In genomic region chr3:10286596-10287295, GRCh38 we compare ENCODE assay signal across 2 cellular contexts.
A peak's percentile ranks its signal among the peaks of the same experiment; 100 is the strongest.
TF ChIP-seq lines count a peak whose summit lies in the region.

No MANE protein-coding gene starts in this region.

TF ChIP-seq in HCT116, 20 proteins besides CTCF, POLR2A, EP300 and RAD21 (continued from another document):
- no peak for TF ChIP-seq REST (IDR thresholded peaks at IDR 0.05; ENCODE audit: low read depth)
- no peak for TF ChIP-seq POLR2AphosphoS5 (IDR thresholded peaks at IDR 0.05; ENCODE audit: low read depth, low read length)
- no peak for TF ChIP-seq ELF1 (IDR thresholded peaks at IDR 0.05; ENCODE audit: borderline replicate concordance, low read depth)
- TF ChIP-seq MAX (IDR thresholded peaks at IDR 0.05) = no peak
- TF ChIP-seq JUND (IDR thresholded peaks at IDR 0.05) = peak; percentile 47; the same call in 1 of the 2 replicates
- TF ChIP-seq CBX3 (IDR thresholded peaks at IDR 0.05; ENCODE audit: low read depth) = no peak
- no peak for TF ChIP-seq SRF (IDR thresholded peaks at IDR 0.05; ENCODE audit: low read depth)
- TF ChIP-seq ZFX (IDR thresholded peaks at IDR 0.05) = no peak
- TF ChIP-seq YY1 (IDR thresholded peaks at IDR 0.05; ENCODE audit: extremely low read depth, insufficient replicate concordance, low read depth, low read length) = peak; percentile 41
- TF ChIP-seq TCF7L2 (IDR thresholded peaks at IDR 0.05; ENCODE audit: borderline replicate concordance, extremely low read depth, insufficient read depth, insufficient read length) = no peak
- TF ChIP-seq SIN3A (IDR thresholded peaks at IDR 0.05; ENCODE audit: low read depth) = no peak
- no peak for TF ChIP-seq EZH2phosphoT487 (IDR thresholded peaks at IDR 0.05; ENCODE audit: borderline replicate concordance)
- TF ChIP-seq SP1 (IDR thresholded peaks at IDR 0.05; ENCODE audit: low read depth) = no peak

TF ChIP-seq in SK-N-SH treated with all-trans-retinoic acid at 6 μM for 48 hours, 23 proteins besides CTCF, POLR2A, EP300 and RAD21 (continued from another document):
- TF ChIP-seq ZFP30 (CRISPR knock-in tag; IDR thresholded peaks at IDR 0.05) (no peak), TCF4 (CRISPR knock-in tag; IDR thresholded peaks at IDR 0.05; ENCODE audit: borderline replicate concordance) (no peak), ISL1 (CRISPR knock-in tag; IDR thresholded peaks at IDR 0.05) (no peak), RARB (CRISPR knock-in tag; IDR thresholded peaks at IDR 0.05) (no peak), PPARA (CRISPR knock-in tag; IDR thresholded peaks at IDR 0.05; ENCODE audit: borderline replicate concordance) (no peak), ZNF70 (CRISPR knock-in tag; IDR thresholded peaks at IDR 0.05) (no peak), TSHZ2 (CRISPR knock-in tag; IDR thresholded peaks at IDR 0.05) (no peak), ZFP3 (CRISPR knock-in tag; IDR thresholded peaks at IDR 0.05) (no peak), CREB5 (CRISPR knock-in tag; IDR thresholded peaks at IDR 0.05; ENCODE audit: low read depth) (no peak), ARNTL (CRISPR knock-in tag; IDR thresholded peaks at IDR 0.05; ENCODE audit: borderline replicate concordance, low read depth) (no peak), ESRRG (CRISPR knock-in tag; IDR thresholded peaks at IDR 0.05) (no peak), CSRNP3 (CRISPR knock-in tag; IDR thresholded peaks at IDR 0.05) (no peak)
